24 cellular contexts compared by ENCODE assay signal in genomic region chr1:170742600-170742999, GRCh38.
DNase-seq lines count a peak whose midpoint lies in the region; ATAC-seq, FAIRE-seq and TF ChIP-seq lines count a peak whose summit lies in the region.
"Had no signal": no experiment of that assay in that cellular context is flagged by ENCODE, and none has a peak within 500 bp of the region (broad histone marks: within the 10 kb centered on the region; RNA-seq: fewer than 3 reads in every experiment).

No MANE protein-coding gene starts in this region.

- H3K9me3 Mint-ChIP-seq in chondrocyte (ENCODE audit: low read depth), result peaks cover 4% of the 10 kb centered on the region

- H3K9ac ChIP-seq in SK-N-SH, result no peak overlapping the region
- H3K9ac ChIP-seq in trophoblast cell (ENCODE audit: low read length), result no peak overlapping the region
- H3K9ac ChIP-seq: BLaER1 treated with 17β-estradiol and CSF1 and Interleukin-3, amounts not matched to agents 10 nM and 100 nM had no signal

- H2BK12ac ChIP-seq in trophoblast cell (ENCODE audit: low read length), result no peak overlapping the region

- no peak overlapping the region for H3K14ac ChIP-seq in trophoblast cell (ENCODE audit: low read length)

- WGBS in SK-N-SH (ENCODE audit: low lambda C conversion rate), result 30% methylated on average over 5 of the region's 5 CpGs
- WGBS in trophoblast cell (ENCODE audit: extremely low coverage, insufficient coverage, insufficient read length), result no CpG with 5 or more reads among the region's 5 CpGs
- WGBS in small intestine, 3 donors, result 80 to 88% (median 87%) methylated on average over 5 of the region's 5 CpGs

- H3K4ac ChIP-seq in trophoblast cell (ENCODE audit: low read depth, low read length), result no peak overlapping the region

- no peak overlapping the region for H4K8ac ChIP-seq in trophoblast cell (ENCODE audit: low read depth, low read length)

- no peaks in the 10 kb centered on the region for H3K27me3 Mint-ChIP-seq in chondrocyte (ENCODE audit: low read depth)

- H3K9me2 ChIP-seq in SK-N-SH, result no peaks in the 10 kb centered on the region

- H3K79me1 ChIP-seq in trophoblast cell (ENCODE audit: low read length), result no peaks in the 10 kb centered on the region

- H3K79me2 ChIP-seq in SK-N-SH (ENCODE audit: insufficient read depth), result no peaks in the 10 kb centered on the region
- no peaks in the 10 kb centered on the region for H3K79me2 ChIP-seq in trophoblast cell (ENCODE audit: control insufficient read depth, insufficient read depth, low read length, poor library complexity)

- no peak overlapping the region for H3K4me3 Mint-ChIP-seq in chondrocyte (ENCODE audit: unreplicated experiment)
- H3K4me3 Mint-ChIP-seq: B cell; CD4-positive, alpha-beta T cell; CD8-positive, alpha-beta T cell had no signal

- no peak for ATAC-seq in HG02970 (IDR thresholded peaks at IDR 0.05; ENCODE audit: low FRiP score, unreplicated experiment)
- ATAC-seq: A549; CD8-positive, alpha-beta T cell; GM12878 had no signal

- no peaks in the 10 kb centered on the region for H4K20me1 ChIP-seq in SK-N-SH (ENCODE audit: insufficient read depth)
- H4K20me1 ChIP-seq: BLaER1 treated with 17β-estradiol and CSF1 and Interleukin-3, amounts not matched to agents 10 nM and 100 nM had no signal

- TF ChIP-seq CTCF in GM12873 (IDR thresholded peaks at IDR 0.05; ENCODE audit: insufficient read depth, low read depth, low read length, missing control alignments) (peak; percentile 7), SK-N-SH (IDR thresholded peaks at IDR 0.05) (peak; percentile 50), chondrocyte (IDR thresholded peaks at IDR 0.05) (peak; percentile 31)

- no peak overlapping the region for H3K18ac ChIP-seq in trophoblast cell (ENCODE audit: low read length)

- POLR2A ChIA-PET in SK-N-SH (lab: Yijun Ruan, JAX), result no interaction called here

- H3F3A ChIP-seq in SK-N-SH (replicated peaks; ENCODE audit: insufficient read depth), result peaks cover 53% of the 10 kb centered on the region

- H2AK5ac ChIP-seq in trophoblast cell (ENCODE audit: low read length), result no peak overlapping the region

- no peak overlapping the region for H3K27ac Mint-ChIP-seq in chondrocyte (ENCODE audit: unreplicated experiment)
- H3K27ac Mint-ChIP-seq: B cell; CD4-positive, alpha-beta T cell; CD8-positive, alpha-beta T cell had no signal

- DNase-seq in SK-N-SH, result no peak
- DNase-seq in chondrocyte (ENCODE audit: low spot score), result no peak
- DNase-seq in trophoblast cell, result no peak
- DNase-seq in small intestine, result no peak
- DNase-seq in stimulated activated CD4-positive, alpha-beta T cell treated with anti-CD3 and anti-CD28 coated beads, Interleukin-4, amount 100 ng/mL, for 1 hour, result no peak
- DNase-seq: AML-193; Caco-2; Calu3; CD4-positive, alpha-beta T cell; CD8-positive, alpha-beta T cell; DMS79 treated with DMSO at 0.1 percent for 48 hours; GF-D8 had no signal

- H3K9me3 ChIP-seq in SK-N-SH (no peaks in the 10 kb centered on the region), trophoblast cell (ENCODE audit: insufficient read depth, low read depth, low read length) (peaks cover 6% of the 10 kb centered on the region), small intestine (ENCODE audit: control insufficient read depth, low read depth) (no peaks in the 10 kb centered on the region)
- H3K9me3 ChIP-seq: A549, Caco-2 had no signal

- H3K4me1 Mint-ChIP-seq in chondrocyte (ENCODE audit: low read depth), result peaks cover 4% of the 10 kb centered on the region
- H3K4me1 Mint-ChIP-seq: B cell had no signal

- H3K23ac ChIP-seq in trophoblast cell (ENCODE audit: low read length), result no peak overlapping the region

- no peak overlapping the region for H4K12ac ChIP-seq in trophoblast cell (ENCODE audit: low read depth, low read length)

- TF ChIP-seq RAD21 in SK-N-SH (IDR thresholded peaks at IDR 0.05; ENCODE audit: low read length), result no peak

- H3K27me3 ChIP-seq in SK-N-SH (ENCODE audit: insufficient read depth) (no peaks in the 10 kb centered on the region), trophoblast cell (ENCODE audit: insufficient read depth, low read length) (no peaks in the 10 kb centered on the region), small intestine (ENCODE audit: control insufficient read depth in 2 of 2, insufficient read depth in 2 of 2, low read length in 2 of 2) (no peaks in the 10 kb centered on the region)
- H3K27me3 ChIP-seq: BLaER1 treated with 17β-estradiol and CSF1 and Interleukin-3, amounts not matched to agents 10 nM and 100 nM had no signal

- H3K36me3 ChIP-seq in SK-N-SH (replicated peaks in 1 of 2; ENCODE audit: control insufficient read depth in 1 of 2, insufficient read depth in 2 of 2, low read length in 1 of 2) (peaks cover 20 to 24% of the 10 kb centered on the region in 2 experiments), trophoblast cell (ENCODE audit: control insufficient read depth in 1 of 2, insufficient read depth in 2 of 2, low read length in 2 of 2) (no peaks in the 10 kb centered on the region), small intestine (ENCODE audit: control insufficient read depth in 2 of 2, insufficient read depth in 2 of 2, low read length in 2 of 2) (no peaks in the 10 kb centered on the region)
- H3K36me3 ChIP-seq: BLaER1 treated with 17β-estradiol and CSF1 and Interleukin-3, amounts not matched to agents 10 nM and 100 nM had no signal

- H3K36me3 Mint-ChIP-seq in chondrocyte (ENCODE audit: low read depth), result peaks cover 10% of the 10 kb centered on the region
- H3K36me3 Mint-ChIP-seq: CD8-positive, alpha-beta T cell had no signal

- TF ChIP-seq EP300 in SK-N-SH (IDR thresholded peaks at IDR 0.05; ENCODE audit: borderline replicate concordance in 1 of 2, low read depth in 1 of 2, low read length in 1 of 2), result no peak

- CTCF ChIA-PET in SK-N-SH (lab: Yijun Ruan, JAX), result no interaction called here

- H3K4me3 ChIP-seq in SK-N-SH (ENCODE audit: low read depth in 2 of 2, low read length in 1 of 2) (no peak overlapping the region), trophoblast cell (ENCODE audit: low read depth, low read length) (peak overlapping the region; percentile 44), small intestine (ENCODE audit: low read depth in 1 of 2, low read length in 2 of 2) (no peak overlapping the region)
- H3K4me3 ChIP-seq: A549; BLaER1 treated with 17β-estradiol and CSF1 and Interleukin-3, amounts not matched to agents 10 nM and 100 nM; GM12878 had no signal

- H2AFZ ChIP-seq in SK-N-SH (ENCODE audit: low read depth) (no peak overlapping the region), trophoblast cell (ENCODE audit: insufficient read depth, low read length, poor library complexity) (no peak overlapping the region)

- H3K4me2 ChIP-seq in SK-N-SH (no peak overlapping the region), trophoblast cell (ENCODE audit: low read length) (no peak overlapping the region)
- H3K4me2 ChIP-seq: A549; BLaER1 treated with 17β-estradiol and CSF1 and Interleukin-3, amounts not matched to agents 10 nM and 100 nM had no signal

- H2BK120ac ChIP-seq in trophoblast cell (ENCODE audit: insufficient read depth, low read length, poor library complexity), result no peak overlapping the region

- no peak overlapping the region for H2BK5ac ChIP-seq in trophoblast cell (ENCODE audit: low read depth, low read length, poor library complexity)

- peak overlapping the region in 1 of 2 experiments; percentile 55; a peak in 1 of 4 replicates for H3K27ac ChIP-seq in SK-N-SH (ENCODE audit: low read depth in 2 of 2, low read length in 1 of 2)
- no peak overlapping the region for H3K27ac ChIP-seq in trophoblast cell (ENCODE audit: low read depth, low read length)
- no peak overlapping the region for H3K27ac ChIP-seq in small intestine (ENCODE audit: low read depth in 1 of 2, low read length in 1 of 2)
- H3K27ac ChIP-seq: 22Rv1; A549; BLaER1 treated with 17β-estradiol and CSF1 and Interleukin-3, amounts not matched to agents 10 nM and 100 nM; C4-2B had no signal

- no peak overlapping the region for H4K91ac ChIP-seq in trophoblast cell (ENCODE audit: low read depth, low read length)

- no peaks in the 10 kb centered on the region for H3K4me1 ChIP-seq in SK-N-SH (ENCODE audit: control insufficient read depth in 1 of 2, insufficient read depth in 2 of 2, low read depth in 1 of 2, low read length in 1 of 2)
- H3K4me1 ChIP-seq in trophoblast cell (ENCODE audit: control insufficient read depth in 1 of 2, insufficient read depth in 2 of 2, low read length in 2 of 2), result no peaks in the 10 kb centered on the region
- H3K4me1 ChIP-seq in small intestine (ENCODE audit: control insufficient read depth in 2 of 2, insufficient read depth in 1 of 2, low read depth in 1 of 2, low read length in 1 of 2), result no peaks in the 10 kb centered on the region
- H3K4me1 ChIP-seq: A549; BLaER1 treated with 17β-estradiol and CSF1 and Interleukin-3, amounts not matched to agents 10 nM and 100 nM; Caco-2 had no signal

- no peak for FAIRE-seq in small intestine (lab: Jason Lieb, UNC)
- FAIRE-seq: A549, D721Med, G401.6, GM12878, GM12892, GM18507 had no signal

TF ChIP-seq in SK-N-SH, 30 proteins besides CTCF, POLR2A, EP300 and RAD21:
- TF ChIP-seq RFX5 (IDR thresholded peaks at IDR 0.05; ENCODE audit: low read length) (no peak), JUND (IDR thresholded peaks at IDR 0.05) (no peak)
TF ChIP-seq in SK-N-SH: peak in this region for 0.
